Comparison of ENCODE assay signal across 1 cellular context in the genomic region with DNA sequence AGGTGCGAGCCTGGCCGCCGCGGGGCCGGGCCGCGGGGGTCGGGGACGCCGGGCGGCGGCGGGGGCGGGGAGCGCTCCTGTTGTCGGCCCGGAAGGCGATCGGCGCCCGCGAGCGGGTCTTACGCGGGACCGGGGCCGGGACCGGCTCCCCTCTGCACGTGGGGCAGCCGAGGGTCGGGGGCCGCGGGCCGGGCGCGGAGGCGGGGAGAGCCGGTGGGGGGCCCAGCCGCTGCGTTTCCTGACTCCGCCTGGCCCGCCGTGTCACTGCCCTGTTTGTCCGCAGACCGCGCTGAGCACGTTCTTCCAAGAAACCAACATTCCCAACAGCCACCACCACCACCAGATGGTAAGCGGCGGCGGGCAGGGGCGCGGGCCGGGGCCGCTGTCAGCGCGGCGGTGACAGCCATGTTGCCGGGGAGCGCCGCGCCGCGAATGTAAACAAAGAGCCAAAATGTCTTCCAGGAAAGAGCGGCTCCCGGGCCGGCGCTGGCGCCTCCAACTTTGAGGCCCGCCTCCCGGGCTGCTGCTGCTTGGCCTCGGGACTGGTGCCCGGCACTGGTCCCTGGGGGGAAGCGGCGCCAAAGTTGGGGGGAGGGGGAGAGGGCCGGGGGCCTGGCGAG.
TF ChIP-seq lines count a peak whose summit lies in the region.

No MANE protein-coding gene starts in this region.

TF ChIP-seq in HEK293, 187 proteins besides CTCF, POLR2A, EP300 and RAD21:
- TF ChIP-seq ZSCAN30 (tag by site-specific recombination; IDR thresholded peaks at IDR 0.05) (peak; percentile 67; the same call in 1 of the 2 replicates), ZNF335 (tag by site-specific recombination; conservative IDR thresholded peaks at IDR 0.05) (peak; percentile 48; the same call in 1 of the 2 replicates), SP7 (tag by site-specific recombination; IDR thresholded peaks at IDR 0.05) (no peak), YY1 (tag by site-specific recombination; IDR thresholded peaks at IDR 0.05) (peak; percentile 91), ZNF423 (tag by site-specific recombination; IDR thresholded peaks at IDR 0.05) (no peak), FEZF1 (tag by site-specific recombination; IDR thresholded peaks at IDR 0.05) (no peak), ZBTB48 (tag by site-specific recombination; IDR thresholded peaks at IDR 0.05) (0 out of 2 replicates have a peak, but pooled peaks have one; percentile 11), ZNF629 (tag by site-specific recombination; IDR thresholded peaks at IDR 0.05) (0 out of 2 replicates have a peak, but pooled peaks have one; percentile 26), ZBTB7A (tag by site-specific recombination; IDR thresholded peaks at IDR 0.05; ENCODE audit: low read depth) (no peak), ZNF76 (tag by site-specific recombination; IDR thresholded peaks at IDR 0.05; ENCODE audit: borderline replicate concordance, low read depth) (peak; percentile 49; the same call in 1 of the 2 replicates), YY2 (tag by site-specific recombination; IDR thresholded peaks at IDR 0.05) (peak; percentile 61), ZFP69B (tag by site-specific recombination; IDR thresholded peaks at IDR 0.05) (no peak), ZNF548 (tag by site-specific recombination; IDR thresholded peaks at IDR 0.05) (no peak), GLIS1 (tag by site-specific recombination; IDR thresholded peaks at IDR 0.05) (0 out of 2 replicates have a peak, but pooled peaks have one; percentile 5), ZNF341 (tag by site-specific recombination; IDR thresholded peaks at IDR 0.05; ENCODE audit: low read depth) (peak; percentile 62), ZBTB20 (tag by site-specific recombination; IDR thresholded peaks at IDR 0.05) (peak; percentile 62; the same call in 1 of the 2 replicates), ZNF660 (tag by site-specific recombination; IDR thresholded peaks at IDR 0.05) (peak; percentile 70), ZBTB21 (tag by site-specific recombination; IDR thresholded peaks at IDR 0.05) (no peak), HOXC10 (CRISPR knock-in tag; IDR thresholded peaks at IDR 0.05) (no peak), ZNF561 (tag by site-specific recombination; IDR thresholded peaks at IDR 0.05; ENCODE audit: borderline replicate concordance) (no peak), KLF7 (tag by site-specific recombination; IDR thresholded peaks at IDR 0.05; ENCODE audit: borderline replicate concordance) (no peak), ZNF654 (tag by site-specific recombination; IDR thresholded peaks at IDR 0.05; ENCODE audit: low read depth) (no peak), ZEB2 (tag by site-specific recombination; IDR thresholded peaks at IDR 0.05) (peak; percentile 51; the same call in 1 of the 2 replicates), KLF1 (tag by site-specific recombination; IDR thresholded peaks at IDR 0.05) (no peak), ZFHX2 (tag by site-specific recombination; conservative IDR thresholded peaks at IDR 0.05) (peak; percentile 31; the same call in 1 of the 2 replicates), ZNF610 (tag by site-specific recombination; IDR thresholded peaks at IDR 0.05; ENCODE audit: borderline replicate concordance) (peak; percentile 43; the same call in 1 of the 2 replicates)
- TF ChIP-seq, protein P1, sequence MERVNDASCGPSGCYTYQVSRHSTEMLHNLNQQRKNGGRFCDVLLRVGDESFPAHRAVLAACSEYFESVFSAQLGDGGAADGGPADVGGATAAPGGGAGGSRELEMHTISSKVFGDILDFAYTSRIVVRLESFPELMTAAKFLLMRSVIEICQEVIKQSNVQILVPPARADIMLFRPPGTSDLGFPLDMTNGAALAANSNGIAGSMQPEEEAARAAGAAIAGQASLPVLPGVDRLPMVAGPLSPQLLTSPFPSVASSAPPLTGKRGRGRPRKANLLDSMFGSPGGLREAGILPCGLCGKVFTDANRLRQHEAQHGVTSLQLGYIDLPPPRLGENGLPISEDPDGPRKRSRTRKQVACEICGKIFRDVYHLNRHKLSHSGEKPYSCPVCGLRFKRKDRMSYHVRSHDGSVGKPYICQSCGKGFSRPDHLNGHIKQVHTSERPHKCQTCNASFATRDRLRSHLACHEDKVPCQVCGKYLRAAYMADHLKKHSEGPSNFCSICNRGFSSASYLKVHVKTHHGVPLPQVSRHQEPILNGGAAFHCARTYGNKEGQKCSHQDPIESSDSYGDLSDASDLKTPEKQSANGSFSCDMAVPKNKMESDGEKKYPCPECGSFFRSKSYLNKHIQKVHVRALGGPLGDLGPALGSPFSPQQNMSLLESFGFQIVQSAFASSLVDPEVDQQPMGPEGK (tag by site-specific recombination; IDR thresholded peaks at IDR 0.05) = peak; percentile 57; the same call in 1 of the 2 replicates
- TF ChIP-seq, protein P2, sequence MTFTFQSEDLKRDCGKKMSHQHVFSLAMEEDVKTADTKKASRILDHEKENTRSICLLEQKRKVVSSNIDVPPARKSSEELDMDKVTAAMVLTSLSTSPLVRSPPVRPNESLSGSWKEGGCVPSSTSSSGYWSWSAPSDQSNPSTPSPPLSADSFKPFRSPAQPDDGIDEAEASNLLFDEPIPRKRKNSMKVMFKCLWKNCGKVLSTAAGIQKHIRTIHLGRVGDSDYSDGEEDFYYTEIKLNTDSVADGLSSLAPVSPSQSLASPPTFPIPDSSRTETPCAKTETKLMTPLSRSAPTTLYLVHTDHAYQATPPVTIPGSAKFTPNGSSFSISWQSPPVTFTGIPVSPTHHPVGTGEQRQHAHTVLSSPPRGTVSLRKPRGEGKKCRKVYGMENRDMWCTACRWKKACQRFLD (tag by site-specific recombination; IDR thresholded peaks at IDR 0.05) = no peak
- TF ChIP-seq, protein P3, sequence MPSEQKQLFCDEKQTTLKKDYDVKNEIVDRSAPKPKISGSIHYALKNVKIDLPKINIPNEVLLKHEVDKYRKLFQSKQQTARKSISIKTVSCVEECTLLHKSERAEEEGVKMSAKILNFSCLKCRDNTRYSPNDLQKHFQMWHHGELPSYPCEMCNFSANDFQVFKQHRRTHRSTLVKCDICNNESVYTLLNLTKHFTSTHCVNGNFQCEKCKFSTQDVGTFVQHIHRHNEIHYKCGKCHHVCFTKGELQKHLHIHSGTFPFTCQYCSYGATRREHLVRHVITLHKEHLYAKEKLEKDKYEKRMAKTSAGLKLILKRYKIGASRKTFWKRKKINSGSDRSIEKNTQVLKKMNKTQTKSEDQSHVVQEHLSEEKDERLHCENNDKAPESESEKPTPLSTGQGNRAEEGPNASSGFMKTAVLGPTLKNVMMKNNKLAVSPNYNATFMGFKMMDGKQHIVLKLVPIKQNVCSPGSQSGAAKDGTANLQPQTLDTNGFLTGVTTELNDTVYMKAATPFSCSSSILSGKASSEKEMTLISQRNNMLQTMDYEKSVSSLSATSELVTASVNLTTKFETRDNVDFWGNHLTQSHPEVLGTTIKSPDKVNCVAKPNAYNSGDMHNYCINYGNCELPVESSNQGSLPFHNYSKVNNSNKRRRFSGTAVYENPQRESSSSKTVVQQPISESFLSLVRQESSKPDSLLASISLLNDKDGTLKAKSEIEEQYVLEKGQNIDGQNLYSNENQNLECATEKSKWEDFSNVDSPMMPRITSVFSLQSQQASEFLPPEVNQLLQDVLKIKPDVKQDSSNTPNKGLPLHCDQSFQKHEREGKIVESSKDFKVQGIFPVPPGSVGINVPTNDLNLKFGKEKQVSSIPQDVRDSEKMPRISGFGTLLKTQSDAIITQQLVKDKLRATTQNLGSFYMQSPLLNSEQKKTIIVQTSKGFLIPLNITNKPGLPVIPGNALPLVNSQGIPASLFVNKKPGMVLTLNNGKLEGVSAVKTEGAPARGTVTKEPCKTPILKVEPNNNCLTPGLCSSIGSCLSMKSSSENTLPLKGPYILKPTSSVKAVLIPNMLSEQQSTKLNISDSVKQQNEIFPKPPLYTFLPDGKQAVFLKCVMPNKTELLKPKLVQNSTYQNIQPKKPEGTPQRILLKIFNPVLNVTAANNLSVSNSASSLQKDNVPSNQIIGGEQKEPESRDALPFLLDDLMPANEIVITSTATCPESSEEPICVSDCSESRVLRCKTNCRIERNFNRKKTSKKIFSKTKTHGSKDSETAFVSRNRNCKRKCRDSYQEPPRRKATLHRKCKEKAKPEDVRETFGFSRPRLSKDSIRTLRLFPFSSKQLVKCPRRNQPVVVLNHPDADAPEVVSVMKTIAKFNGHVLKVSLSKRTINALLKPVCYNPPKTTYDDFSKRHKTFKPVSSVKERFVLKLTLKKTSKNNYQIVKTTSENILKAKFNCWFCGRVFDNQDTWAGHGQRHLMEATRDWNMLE (tag by site-specific recombination; conservative IDR thresholded peaks at IDR 0.05; ENCODE audit: low read depth) = no peak
- TF ChIP-seq, protein P4, sequence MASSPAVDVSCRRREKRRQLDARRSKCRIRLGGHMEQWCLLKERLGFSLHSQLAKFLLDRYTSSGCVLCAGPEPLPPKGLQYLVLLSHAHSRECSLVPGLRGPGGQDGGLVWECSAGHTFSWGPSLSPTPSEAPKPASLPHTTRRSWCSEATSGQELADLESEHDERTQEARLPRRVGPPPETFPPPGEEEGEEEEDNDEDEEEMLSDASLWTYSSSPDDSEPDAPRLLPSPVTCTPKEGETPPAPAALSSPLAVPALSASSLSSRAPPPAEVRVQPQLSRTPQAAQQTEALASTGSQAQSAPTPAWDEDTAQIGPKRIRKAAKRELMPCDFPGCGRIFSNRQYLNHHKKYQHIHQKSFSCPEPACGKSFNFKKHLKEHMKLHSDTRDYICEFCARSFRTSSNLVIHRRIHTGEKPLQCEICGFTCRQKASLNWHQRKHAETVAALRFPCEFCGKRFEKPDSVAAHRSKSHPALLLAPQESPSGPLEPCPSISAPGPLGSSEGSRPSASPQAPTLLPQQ (tag by site-specific recombination; IDR thresholded peaks at IDR 0.05) = peak; percentile 46; the same call in 1 of the 2 replicates
- TF ChIP-seq, protein P5, sequence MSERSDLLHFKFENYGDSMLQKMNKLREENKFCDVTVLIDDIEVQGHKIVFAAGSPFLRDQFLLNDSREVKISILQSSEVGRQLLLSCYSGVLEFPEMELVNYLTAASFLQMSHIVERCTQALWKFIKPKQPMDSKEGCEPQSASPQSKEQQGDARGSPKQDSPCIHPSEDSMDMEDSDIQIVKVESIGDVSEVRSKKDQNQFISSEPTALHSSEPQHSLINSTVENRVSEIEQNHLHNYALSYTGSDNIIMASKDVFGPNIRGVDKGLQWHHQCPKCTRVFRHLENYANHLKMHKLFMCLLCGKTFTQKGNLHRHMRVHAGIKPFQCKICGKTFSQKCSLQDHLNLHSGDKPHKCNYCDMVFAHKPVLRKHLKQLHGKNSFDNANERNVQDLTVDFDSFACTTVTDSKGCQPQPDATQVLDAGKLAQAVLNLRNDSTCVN (tag by site-specific recombination; optimal IDR thresholded peaks at IDR 0.05) = peak; percentile 77
